10 cellular contexts compared by ENCODE assay signal in the genomic region with DNA sequence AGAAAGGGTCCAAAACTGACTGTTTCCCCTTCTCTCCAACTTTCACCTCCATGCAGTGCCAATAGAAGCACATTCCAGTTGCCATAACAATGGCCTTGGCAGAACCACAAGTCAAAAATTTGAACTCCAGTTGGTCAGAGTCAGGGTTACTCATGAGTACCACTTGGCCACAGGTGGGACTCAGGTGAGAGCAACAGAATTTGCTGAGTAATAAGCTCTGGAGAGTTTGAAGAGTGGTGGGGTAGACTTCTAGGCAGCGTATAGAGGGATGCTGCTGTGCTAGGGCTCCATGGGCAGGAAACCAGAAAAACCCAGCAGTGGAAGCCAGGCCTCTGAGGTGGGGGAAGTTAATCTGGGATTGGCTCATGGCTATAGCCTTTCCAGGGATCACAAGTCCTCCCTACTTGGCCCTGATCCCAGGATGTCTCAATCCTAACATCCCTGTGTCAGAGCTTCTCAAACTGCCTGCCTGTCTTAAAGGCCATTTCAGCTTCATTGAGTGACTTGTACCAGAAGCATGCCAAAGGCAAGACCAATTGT. TPM values are rescaled to one million over a fixed set of nuclear protein-coding genes. Genes with fewer than 3 reads are reported as not detected.
DNase-seq lines count a peak whose midpoint lies in the region; ATAC-seq, FAIRE-seq and TF ChIP-seq lines count a peak whose summit lies in the region.
"Had no signal": no experiment of that assay in that cellular context is flagged by ENCODE, and none has a peak within 500 bp of the region (broad histone marks: within the 10 kb centered on the region; RNA-seq: fewer than 3 reads in every experiment).

No MANE protein-coding gene starts in this region.

- TF ChIP-seq CTCF in HEK293 (tag by site-specific recombination; IDR thresholded peaks at IDR 0.05) (no peak), astrocyte (IDR thresholded peaks at IDR 0.05; ENCODE audit: insufficient read depth, low read depth, low read length) (no peak), testis (IDR thresholded peaks at IDR 0.05) (no peak), smooth muscle cell (IDR thresholded peaks at IDR 0.05; ENCODE audit: borderline replicate concordance, insufficient read depth, poor library complexity, severe bottlenecking) (no peak)

- no peak overlapping the region for H3K4me3 Mint-ChIP-seq in astrocyte (ENCODE audit: unreplicated experiment)
- H3K4me3 Mint-ChIP-seq: dendritic cell treated with granulocyte-macrophage colony-stimulating factor and Interleukin-4, amounts not matched to agents 40 ng/mL and 50 ng/mL, for 4 days had no signal

- peaks cover 3% of the 10 kb centered on the region for H3K9me3 Mint-ChIP-seq in astrocyte (ENCODE audit: unreplicated experiment)
- H3K9me3 Mint-ChIP-seq: dendritic cell treated with granulocyte-macrophage colony-stimulating factor and Interleukin-4, amounts not matched to agents 40 ng/mL and 50 ng/mL, for 4 days had no signal

- no peaks in the 10 kb centered on the region for H3K9me3 ChIP-seq in HEK293 (ENCODE audit: control insufficient read depth, insufficient read depth, low read depth, low read length)
- H3K9me3 ChIP-seq in astrocyte (ENCODE audit: insufficient read depth, low read depth, low read length), result no peaks in the 10 kb centered on the region
- no peaks in the 10 kb centered on the region for H3K9me3 ChIP-seq in right cardiac atrium (ENCODE audit: control insufficient read depth, low read length)
- no peaks in the 10 kb centered on the region for H3K9me3 ChIP-seq in testis
- no peaks in the 10 kb centered on the region for H3K9me3 ChIP-seq in smooth muscle cell (replicated peaks; ENCODE audit: low read depth)

- intact Hi-C loops in right cardiac atrium (cut with DNase I) (no loop called here), testis (cut with DNase I; ENCODE audit: low total_unique reads) (no loop called here)

- no peaks in the 10 kb centered on the region for H3F3A ChIP-seq in smooth muscle cell (ENCODE audit: low read depth)

- no peak overlapping the region for H3K4me2 ChIP-seq in astrocyte (ENCODE audit: low read length)
- H3K4me2 ChIP-seq in smooth muscle cell, result no peak overlapping the region

- no peak overlapping the region for H3K27ac Mint-ChIP-seq in astrocyte (ENCODE audit: unreplicated experiment)
- H3K27ac Mint-ChIP-seq: dendritic cell treated with granulocyte-macrophage colony-stimulating factor and Interleukin-4, amounts not matched to agents 40 ng/mL and 50 ng/mL, for 4 days had no signal

- H4K20me1 ChIP-seq in astrocyte (ENCODE audit: insufficient read depth, low read length) (peaks cover 31% of the 10 kb centered on the region), smooth muscle cell (ENCODE audit: low read depth) (no peaks in the 10 kb centered on the region)

- peaks cover 21% of the 10 kb centered on the region for H3K36me3 Mint-ChIP-seq in astrocyte (ENCODE audit: low read depth, unreplicated experiment)

- H3K4me1 Mint-ChIP-seq in astrocyte (ENCODE audit: low read depth, unreplicated experiment), result peaks cover 7% of the 10 kb centered on the region

- no peaks in the 10 kb centered on the region for H3K27me3 Mint-ChIP-seq in astrocyte (ENCODE audit: low read depth, unreplicated experiment)
- H3K27me3 Mint-ChIP-seq: dendritic cell treated with granulocyte-macrophage colony-stimulating factor and Interleukin-4, amounts not matched to agents 40 ng/mL and 50 ng/mL, for 4 days had no signal

- H3K4me3 ChIP-seq in HEK293 (ENCODE audit: low read depth, low read length) (no peak overlapping the region), astrocyte (ENCODE audit: insufficient read depth, low read depth, low read length) (no peak overlapping the region), right cardiac atrium (ENCODE audit: low read length) (no peak overlapping the region), testis (no peak overlapping the region), smooth muscle cell (no peak overlapping the region)

- H3K27ac ChIP-seq in HEK293 (ENCODE audit: extremely low read depth, low read depth, low read length), result no peak overlapping the region
- no peak overlapping the region for H3K27ac ChIP-seq in astrocyte (ENCODE audit: low read depth, low read length)
- no peak overlapping the region for H3K27ac ChIP-seq in right cardiac atrium (ENCODE audit: low read length)
- H3K27ac ChIP-seq in testis, result no peak overlapping the region
- no peak overlapping the region for H3K27ac ChIP-seq in smooth muscle cell (ENCODE audit: low read depth)

- CTCF ChIA-PET in HEK293 (lab: Yijun Ruan, JAX), result interaction anchor here (1.3 kb wide), 1 partner anchor 31 kb away, joined by 4 read pairs; a partner anchor contains a TSS

- peak; percentile 37 for DNase-seq in astrocyte (ENCODE audit: low read depth)
- DNase-seq in right cardiac atrium, result peak; percentile 54 to 67 (median 64)
- peak; percentile 74 for DNase-seq in testis
- no peak for DNase-seq in smooth muscle cell (lab: John Stamatoyannopoulos, UW; ENCODE audit: unreplicated experiment)
- DNase-seq in NCI-H1417 (lab: John Stamatoyannopoulos, UW), result no peak
- no peak for DNase-seq in T-helper 1 cell
- no peak for DNase-seq in GM12891 (ENCODE audit: insufficient read length, low spot score)

- H3K36me3 ChIP-seq in HEK293 (ENCODE audit: control insufficient read depth in 2 of 2, insufficient read depth in 1 of 2, low read length in 2 of 2), result peaks cover 0 to 6% of the 10 kb centered on the region in 2 experiments; a peak in 1 of 3 replicates
- peaks cover 11% of the 10 kb centered on the region for H3K36me3 ChIP-seq in astrocyte (ENCODE audit: insufficient read depth, low read length)
- H3K36me3 ChIP-seq in testis (ENCODE audit: low read depth, missing control alignments), result no peaks in the 10 kb centered on the region
- H3K36me3 ChIP-seq in smooth muscle cell (ENCODE audit: low read depth), result no peaks in the 10 kb centered on the region

- TF ChIP-seq POLR2A in testis (IDR thresholded peaks at IDR 0.05) (no peak), GM12891 (IDR thresholded peaks at IDR 0.05; ENCODE audit: low read depth, low read length) (no peak)

- H3K27me3 ChIP-seq in astrocyte (ENCODE audit: insufficient read depth, low read length) (no peaks in the 10 kb centered on the region), right cardiac atrium (ENCODE audit: control insufficient read depth, insufficient read depth) (no peaks in the 10 kb centered on the region), testis (no peaks in the 10 kb centered on the region), smooth muscle cell (ENCODE audit: low read depth) (no peaks in the 10 kb centered on the region)

- POLR2A ChIA-PET in HEK293 (lab: Yijun Ruan, JAX), result no interaction called here

- H3K79me2 ChIP-seq in astrocyte (ENCODE audit: insufficient read depth, low read length) (peaks cover 28% of the 10 kb centered on the region), smooth muscle cell (ENCODE audit: low read depth) (peaks cover 6% of the 10 kb centered on the region)

- ATAC-seq in right cardiac atrium, result peak; percentile 84 to 93

- FAIRE-seq in astrocyte (lab: Jason Lieb, UNC) (no peak), GM12891 (lab: Jason Lieb, UNC) (no peak)
- FAIRE-seq: TTC549 had no signal

- 55% methylated on average over 1 of the region's 1 CpG for WGBS in right cardiac atrium
- 67 to 92% methylated on average over 1 of the region's 1 CpG for WGBS in testis, 2 donors
- WGBS in smooth muscle cell (ENCODE audit: low lambda C conversion rate), result 95% methylated on average over 1 of the region's 1 CpG

- H3K9ac ChIP-seq in astrocyte (ENCODE audit: low read length) (no peak overlapping the region), smooth muscle cell (ENCODE audit: low read depth) (no peak overlapping the region)

- H3K4me1 ChIP-seq in HEK293 (ENCODE audit: control insufficient read depth, insufficient read depth, low read length) (no peaks in the 10 kb centered on the region), astrocyte (ENCODE audit: insufficient read depth, low read length) (peaks cover 9% of the 10 kb centered on the region), right cardiac atrium (ENCODE audit: control insufficient read depth, insufficient read depth, low read length) (peaks cover 7% of the 10 kb centered on the region), testis (no peaks in the 10 kb centered on the region), smooth muscle cell (ENCODE audit: low read depth) (no peaks in the 10 kb centered on the region)

- H2AFZ ChIP-seq in astrocyte (ENCODE audit: low read depth, low read length), result no peak overlapping the region
- no peak overlapping the region for H2AFZ ChIP-seq in smooth muscle cell (ENCODE audit: low read depth)

TF ChIP-seq in HEK293, 187 proteins besides CTCF, POLR2A, EP300 and RAD21 (continues in another document):
- TF ChIP-seq EGR2 (tag by site-specific recombination; IDR thresholded peaks at IDR 0.05; ENCODE audit: low read depth) (no peak), ZNF670 (tag by site-specific recombination; IDR thresholded peaks at IDR 0.05; ENCODE audit: low read depth) (no peak)

TF ChIP-seq in GM12891, 5 proteins besides CTCF, POLR2A, EP300 and RAD21:
- no peak for TF ChIP-seq POU2F2 (IDR thresholded peaks at IDR 0.05; ENCODE audit: low read depth, low read length)
- no peak for TF ChIP-seq POLR2AphosphoS5 (IDR thresholded peaks at IDR 0.05; ENCODE audit: low read depth, low read length)
- no peak for TF ChIP-seq SPI1 (IDR thresholded peaks at IDR 0.05; ENCODE audit: low read depth, low read length)
- TF ChIP-seq TAF1 (IDR thresholded peaks at IDR 0.05; ENCODE audit: low read depth, low read length), result no peak
- TF ChIP-seq PAX5 (IDR thresholded peaks at IDR 0.05; ENCODE audit: insufficient read depth, low read length, severe bottlenecking), result no peak

RNA-seq across cellular contexts. Expression of a gene that starts 30.2 kb away (rescaled TPM):
- total RNA-seq in astrocyte (38.8 and 43.5 TPM in 2 replicates), right cardiac atrium (10 to 100 TPM; 12.0 to 14.0 (median 12.8) TPM), testis (10 to 100 TPM; 71.9 to 99.7 TPM), smooth muscle cell (16.7 and 17.5 TPM in 2 replicates)
- polyA plus RNA-seq in right cardiac atrium (3.8 TPM), testis (ENCODE audit: insufficient read depth, low read depth, low replicate concordance) (17.5 TPM), smooth muscle cell (3.5 and 4.7 TPM in 2 replicates)
- 0.33 TPM for polyA plus RNA-seq in GM12891 (2012; ENCODE audit: low read depth, missing spikeins)

Comparison
In these comparisons a context has a peak if more than half of its experiments do, and no peak if none do; other contexts are left out.
1. DNase-seq: peak in astrocyte (single experiment), right cardiac atrium (3 of 3) and testis (single experiment); none in smooth muscle cell (single experiment), NCI-H1417 (0 of 3), T-helper 1 cell (0 of 5) and GM12891 (single experiment).